Comparison of ENCODE assay signal across 19 cellular contexts in genomic region chr9:93027750-93028149, GRCh38. TPM values are rescaled to one million over a fixed set of nuclear protein-coding genes. Genes with fewer than 3 reads are reported as not detected.
DNase-seq lines count a peak whose midpoint lies in the region; ATAC-seq and TF ChIP-seq lines count a peak whose summit lies in the region.
"Had no signal": no experiment of that assay in that cellular context is flagged by ENCODE, and none has a peak within 500 bp of the region (broad histone marks: within the 10 kb centered on the region; RNA-seq: fewer than 3 reads in every experiment).

No MANE protein-coding gene starts in this region.

- peak overlapping the region; percentile 18 for H3K4me2 ChIP-seq in DND-41 (ENCODE audit: insufficient read depth, low read length)
- H3K4me2 ChIP-seq: smooth muscle cell had no signal

- no peak overlapping the region for H3K4me3 ChIP-seq in DND-41 (ENCODE audit: low read depth in 1 of 2, low read length in 2 of 2)
- peak overlapping the region; percentile 49 for H3K4me3 ChIP-seq in naive thymus-derived CD4-positive, alpha-beta T cell (ENCODE audit: low read length)
- H3K4me3 ChIP-seq: psoas muscle, smooth muscle cell, tibial artery had no signal

- intact Hi-C loops in naive thymus-derived CD4-positive, alpha-beta T cell (cut with micrococcal nuclease), result loop anchor here (1.0 to 2.0 kb wide), 12 partner anchors 13 to 107 kb away; partner anchors contain the start of genes NINJ1 (in 2 of the 2), CARD19 (in 1 of the 2) and SUSD3 (in 1 of the 2)

- peaks cover 48% of the 10 kb centered on the region for H3K4me1 ChIP-seq in DND-41 (ENCODE audit: insufficient read depth, low read length)
- peaks cover 62 to 92% of the 10 kb centered on the region in 2 donors for H3K4me1 ChIP-seq in naive thymus-derived CD4-positive, alpha-beta T cell (ENCODE audit: control insufficient read depth in 2 of 2, insufficient read depth in 2 of 2, low read length in 2 of 2)
- H3K4me1 ChIP-seq: psoas muscle, tibial artery had no signal

- H3K9me3 Mint-ChIP-seq in T-helper 2 cell treated with Interferon-gamma antibody and Interleukin-4, amounts not matched to agents 5 μg/mL and 100 μg/mL, for 36 hours, result no peaks in the 10 kb centered on the region
- no peaks in the 10 kb centered on the region for H3K9me3 Mint-ChIP-seq in activated CD8-positive, alpha-beta T cell treated with anti-CD3 and anti-CD28 coated beads, Interleukin-2, amount 10 ng/mL, durations not matched to agents 7 days and 5 days (ENCODE audit: insufficient read depth)
- peaks cover 0 to 3% (median 0%) of the 10 kb centered on the region in 11 donors for H3K9me3 Mint-ChIP-seq in naive thymus-derived CD4-positive, alpha-beta T cell

- H2AFZ ChIP-seq in DND-41 (ENCODE audit: low read depth, low read length), result no peak overlapping the region

- no peaks in the 10 kb centered on the region for H3K27me3 Mint-ChIP-seq in T-helper 2 cell treated with Interferon-gamma antibody and Interleukin-4, amounts not matched to agents 5 μg/mL and 100 μg/mL, for 36 hours (ENCODE audit: low read depth)
- H3K27me3 Mint-ChIP-seq in activated CD8-positive, alpha-beta T cell treated with anti-CD3 and anti-CD28 coated beads, Interleukin-2, amount 10 ng/mL, durations not matched to agents 7 days and 5 days (ENCODE audit: low read depth), result no peaks in the 10 kb centered on the region
- H3K27me3 Mint-ChIP-seq in naive thymus-derived CD4-positive, alpha-beta T cell, result no peaks in the 10 kb centered on the region

- TF ChIP-seq CTCF in DND-41 (IDR thresholded peaks at IDR 0.05; ENCODE audit: borderline replicate concordance, extremely low read depth, low read length, poor library complexity, severe bottlenecking), result no peak

- H3K9me3 ChIP-seq in DND-41 (ENCODE audit: insufficient read depth, low read length, severe bottlenecking), result no peaks in the 10 kb centered on the region
- no peaks in the 10 kb centered on the region for H3K9me3 ChIP-seq in naive thymus-derived CD4-positive, alpha-beta T cell (ENCODE audit: control insufficient read depth in 2 of 3, low read length in 3 of 3)
- H3K9me3 ChIP-seq: psoas muscle, tibial artery had no signal

- CTCF ChIA-PET in activated CD8-positive, alpha-beta T cell treated with anti-CD3 and anti-CD28 coated beads, Interleukin-2, amount 10 ng/mL, durations not matched to agents 7 days and 5 days (lab: Charles Lee), result interaction anchor here (0.9 to 2.5 kb wide), 13 partner anchors 9 to 81 kb away, joined by 3 to 12 read pairs (median 4); no protein-coding TSS in a partner anchor
- CTCF ChIA-PET in naive thymus-derived CD4-positive, alpha-beta T cell (lab: Charles Lee), result interaction anchor here (0.6 to 2.1 kb wide), 10 partner anchors 8 to 82 kb away, joined by 3 to 12 read pairs (median 4); no protein-coding TSS in a partner anchor

- H4K20me1 ChIP-seq in DND-41 (ENCODE audit: insufficient read depth, low read length), result 0 out of 2 replicates have a peak, but pooled peaks cover 10% of the 10 kb centered on the region

- H3K27me3 ChIP-seq in DND-41 (ENCODE audit: insufficient read depth, low read length, poor library complexity), result no peaks in the 10 kb centered on the region
- H3K27me3 ChIP-seq in naive thymus-derived CD4-positive, alpha-beta T cell (ENCODE audit: control insufficient read depth in 2 of 2, insufficient read depth in 2 of 2, low read length in 2 of 2), result no peaks in the 10 kb centered on the region
- H3K27me3 ChIP-seq: tibial artery had no signal

- peak overlapping the region; percentile 69 for H3K27ac ChIP-seq in DND-41 (ENCODE audit: low read length)
- peak overlapping the region; percentile 90 for H3K27ac ChIP-seq in naive thymus-derived CD4-positive, alpha-beta T cell (ENCODE audit: low read depth, low read length)
- H3K27ac ChIP-seq: psoas muscle, tibial artery had no signal

- H3K4me1 Mint-ChIP-seq in T-helper 2 cell treated with Interferon-gamma antibody and Interleukin-4, amounts not matched to agents 5 μg/mL and 100 μg/mL, for 36 hours (ENCODE audit: low read depth), result peaks cover 56% of the 10 kb centered on the region
- H3K4me1 Mint-ChIP-seq in activated CD8-positive, alpha-beta T cell treated with anti-CD3 and anti-CD28 coated beads, Interleukin-2, amount 10 ng/mL, durations not matched to agents 7 days and 5 days (ENCODE audit: low read depth), result peaks cover 85% of the 10 kb centered on the region
- peaks cover 54 to 97% (median 84%) of the 10 kb centered on the region in 7 donors for H3K4me1 Mint-ChIP-seq in naive thymus-derived CD4-positive, alpha-beta T cell
- H3K4me1 Mint-ChIP-seq: neural crest cell had no signal

- peaks cover 61% of the 10 kb centered on the region for H3K36me3 Mint-ChIP-seq in T-helper 2 cell treated with Interferon-gamma antibody and Interleukin-4, amounts not matched to agents 5 μg/mL and 100 μg/mL, for 36 hours (ENCODE audit: low read depth)
- peaks cover 85% of the 10 kb centered on the region for H3K36me3 Mint-ChIP-seq in activated CD8-positive, alpha-beta T cell treated with anti-CD3 and anti-CD28 coated beads, Interleukin-2, amount 10 ng/mL, durations not matched to agents 7 days and 5 days (ENCODE audit: low read depth)
- peaks cover 15 to 50% (median 49%) of the 10 kb centered on the region in 5 donors for H3K36me3 Mint-ChIP-seq in naive thymus-derived CD4-positive, alpha-beta T cell

- H3K27ac Mint-ChIP-seq in T-helper 2 cell treated with Interferon-gamma antibody and Interleukin-4, amounts not matched to agents 5 μg/mL and 100 μg/mL, for 36 hours, result peak overlapping the region; percentile 93
- peak overlapping the region; percentile 92 for H3K27ac Mint-ChIP-seq in activated CD8-positive, alpha-beta T cell treated with anti-CD3 and anti-CD28 coated beads, Interleukin-2, amount 10 ng/mL, durations not matched to agents 7 days and 5 days
- peak overlapping the region; percentile 96 to 100 (median 99) for H3K27ac Mint-ChIP-seq in naive thymus-derived CD4-positive, alpha-beta T cell

- ATAC-seq in DND-41 (ENCODE audit: insufficient read depth, low read depth), result no peak
- ATAC-seq in activated CD8-positive, alpha-beta T cell treated with anti-CD3 and anti-CD28 coated beads, Interleukin-2, amount 10 ng/mL, durations not matched to agents 7 days and 5 days, result no peak
- no peak for ATAC-seq in naive thymus-derived CD4-positive, alpha-beta T cell
- no peak for ATAC-seq in HG03460 (IDR thresholded peaks at IDR 0.05; ENCODE audit: unreplicated experiment)
- ATAC-seq: PC-3, psoas muscle had no signal

- no peak for DNase-seq in T-helper 2 cell treated with Interferon-gamma antibody and Interleukin-4, amounts not matched to agents 5 μg/mL and 100 μg/mL, for 36 hours (ENCODE audit: low spot score)
- DNase-seq in T-helper 2 cell (no peak), DND-41 (no peak), SHP77 (lab: John Stamatoyannopoulos, UW) (no peak), hepatic stellate cell (ENCODE audit: low spot score) (no peak)
- DNase-seq in activated CD8-positive, alpha-beta T cell treated with anti-CD3 and anti-CD28 coated beads, Interleukin-2, amount 10 ng/mL, durations not matched to agents 7 days and 5 days, result no peak
- no peak for DNase-seq in naive thymus-derived CD4-positive, alpha-beta T cell
- DNase-seq: 8988T, C1 segment of cervical spinal cord, DMS79, foreskin fibroblast, kidney glomerular epithelial cell, NCI-H774, PC-3, psoas muscle, tibial artery had no signal

- H3K79me2 ChIP-seq in DND-41 (ENCODE audit: insufficient read depth, low read length), result no peaks in the 10 kb centered on the region

- H3K36me3 ChIP-seq in DND-41 (ENCODE audit: insufficient read depth, low read length), result peaks cover 76% of the 10 kb centered on the region
- H3K36me3 ChIP-seq in naive thymus-derived CD4-positive, alpha-beta T cell (ENCODE audit: control insufficient read depth in 2 of 3, insufficient read depth in 3 of 3, low read length in 3 of 3), result peaks cover 20 to 67% (median 34%) of the 10 kb centered on the region in 3 experiments
- H3K36me3 ChIP-seq: tibial artery had no signal

- peak overlapping the region; percentile 74 for H3K4me3 Mint-ChIP-seq in T-helper 2 cell treated with Interferon-gamma antibody and Interleukin-4, amounts not matched to agents 5 μg/mL and 100 μg/mL, for 36 hours
- peak overlapping the region; percentile 71 for H3K4me3 Mint-ChIP-seq in activated CD8-positive, alpha-beta T cell treated with anti-CD3 and anti-CD28 coated beads, Interleukin-2, amount 10 ng/mL, durations not matched to agents 7 days and 5 days
- peak overlapping the region; percentile 80 to 91 (median 88) for H3K4me3 Mint-ChIP-seq in naive thymus-derived CD4-positive, alpha-beta T cell
- H3K4me3 Mint-ChIP-seq: neural crest cell had no signal

- POLR2A ChIA-PET in activated CD8-positive, alpha-beta T cell treated with anti-CD3 and anti-CD28 coated beads, Interleukin-2, amount 10 ng/mL, durations not matched to agents 7 days and 5 days (lab: Charles Lee), result interaction anchor here (0.6 to 2.7 kb wide), 12 partner anchors 10 to 93 kb away, joined by 3 to 23 read pairs (median 4); no protein-coding TSS in a partner anchor
- POLR2A ChIA-PET in naive thymus-derived CD4-positive, alpha-beta T cell (lab: Charles Lee), result interaction anchor here (0.6 to 19.6 kb wide), 25 partner anchors 9 to 116 kb away, joined by 3 to 365 read pairs (median 5); partner anchors contain the start of genes CARD19 and SUSD3

- peak overlapping the region; percentile 10 for H3K9ac ChIP-seq in DND-41 (ENCODE audit: low read depth, low read length)

RNA-seq across cellular contexts. Expression of gene SUSD3, which starts 30.8 kb away (rescaled TPM):
- total RNA-seq in activated CD8-positive, alpha-beta T cell treated with anti-CD3 and anti-CD28 coated beads, Interleukin-2, amount 10 ng/mL, durations not matched to agents 7 days and 5 days, result 10 to 100 TPM; 57.9 to 59.6 TPM
- 10 to 100 TPM; 62.8 to 83.5 (median 68.7) TPM for total RNA-seq in naive thymus-derived CD4-positive, alpha-beta T cell
- 100 to 1,000 TPM; 186 to 315 TPM for polyA plus RNA-seq in naive thymus-derived CD4-positive, alpha-beta T cell
- total RNA-seq: neural crest cell, smooth muscle cell had no signal
